1 cellular context compared by ENCODE assay signal in genomic region chr1:35577071-35577998, GRCh38.
A peak's percentile ranks its signal among the peaks of the same experiment; 100 is the strongest.
TF ChIP-seq lines count a peak whose summit lies in the region.

No MANE protein-coding gene starts in this region.

TF ChIP-seq in H1, 55 proteins besides CTCF, POLR2A, EP300 and RAD21:
- TF ChIP-seq TEAD4 (IDR thresholded peaks at IDR 0.05; ENCODE audit: low read depth, low read length), result no peak
- no peak for TF ChIP-seq SAP30 (IDR thresholded peaks at IDR 0.05; ENCODE audit: insufficient read depth, insufficient replicate concordance, low read length)
- TF ChIP-seq JUND (IDR thresholded peaks at IDR 0.05; ENCODE audit: low read length), result no peak
- peak; percentile 90 for TF ChIP-seq EZH2 (IDR thresholded peaks at IDR 0.05; ENCODE audit: low read depth, low read length, severe bottlenecking)
- peak; percentile 38 for TF ChIP-seq CTBP2 (IDR thresholded peaks at IDR 0.05; ENCODE audit: borderline replicate concordance, insufficient read depth, insufficient read length, low read length)
- peak; percentile 76; the same call in 1 of the 2 replicates for TF ChIP-seq RBBP5 (IDR thresholded peaks at IDR 0.05; ENCODE audit: borderline replicate concordance, low read depth, low read length)
- TF ChIP-seq NANOG (IDR thresholded peaks at IDR 0.05; ENCODE audit: insufficient read depth, low read depth, low read length, poor library complexity, severe bottlenecking), result no peak
- no peak for TF ChIP-seq BRCA1 (IDR thresholded peaks at IDR 0.05; ENCODE audit: low read depth, low read length)
- TF ChIP-seq NRF1 (IDR thresholded peaks at IDR 0.05; ENCODE audit: low read depth, low read length), result no peak
- TF ChIP-seq, protein P1, sequence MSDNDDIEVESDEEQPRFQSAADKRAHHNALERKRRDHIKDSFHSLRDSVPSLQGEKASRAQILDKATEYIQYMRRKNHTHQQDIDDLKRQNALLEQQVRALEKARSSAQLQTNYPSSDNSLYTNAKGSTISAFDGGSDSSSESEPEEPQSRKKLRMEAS (IDR thresholded peaks at IDR 0.05), result peak; percentile 23
- peak; percentile 71 for TF ChIP-seq KDM4A (IDR thresholded peaks at IDR 0.05; ENCODE audit: low read depth, low read length, severe bottlenecking)
- peak; percentile 78; the same call in 1 of the 2 replicates for TF ChIP-seq EGR1 (IDR thresholded peaks at IDR 0.05; ENCODE audit: borderline replicate concordance, low read depth, low read length)
- TF ChIP-seq, protein P2, sequence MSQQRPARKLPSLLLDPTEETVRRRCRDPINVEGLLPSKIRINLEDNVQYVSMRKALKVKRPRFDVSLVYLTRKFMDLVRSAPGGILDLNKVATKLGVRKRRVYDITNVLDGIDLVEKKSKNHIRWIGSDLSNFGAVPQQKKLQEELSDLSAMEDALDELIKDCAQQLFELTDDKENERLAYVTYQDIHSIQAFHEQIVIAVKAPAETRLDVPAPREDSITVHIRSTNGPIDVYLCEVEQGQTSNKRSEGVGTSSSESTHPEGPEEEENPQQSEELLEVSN (IDR thresholded peaks at IDR 0.05), result peak; percentile 62
- peak; percentile 91 for TF ChIP-seq SUZ12 (IDR thresholded peaks at IDR 0.05; ENCODE audit: low read length)
- TF ChIP-seq TAF7 (optimal IDR thresholded peaks at IDR 0.05; ENCODE audit: borderline replicate concordance, low read depth, low read length), result no peak
- no peak for TF ChIP-seq RXRA (IDR thresholded peaks at IDR 0.05; ENCODE audit: insufficient read depth, low read depth, low read length)
- 0 out of 2 replicates have a peak, but pooled peaks have one; percentile 8 for TF ChIP-seq TBP (IDR thresholded peaks at IDR 0.05; ENCODE audit: low read depth, low read length)
- TF ChIP-seq FOSL1 (IDR thresholded peaks at IDR 0.05; ENCODE audit: insufficient read depth, low read depth, low read length), result no peak
- TF ChIP-seq TAF1 (IDR thresholded peaks at IDR 0.05; ENCODE audit: low read depth, low read length), result no peak
- no peak for TF ChIP-seq BCL11A (IDR thresholded peaks at IDR 0.05; ENCODE audit: low read depth in 2 of 2, low read length in 2 of 2)
- TF ChIP-seq HDAC2 (IDR thresholded peaks at IDR 0.05; ENCODE audit: borderline replicate concordance in 1 of 2, low read depth in 2 of 2, low read length in 2 of 2), result peak in 1 of 2 experiments; percentile 54; a peak in 1 of 4 replicates
- TF ChIP-seq POLR2AphosphoS5 (IDR thresholded peaks at IDR 0.05; ENCODE audit: low read depth, low read length), result no peak
- no peak for TF ChIP-seq ZNF274 (IDR thresholded peaks at IDR 0.05; ENCODE audit: borderline replicate concordance, extremely low read depth, low read length)
- no peak for TF ChIP-seq ATF2 (IDR thresholded peaks at IDR 0.05; ENCODE audit: low read length)
